Comparison of ENCODE assay signal across 22 cellular contexts in genomic region chr3:182904164-182904563, GRCh38.
DNase-seq lines count a peak whose midpoint lies in the region; ATAC-seq and TF ChIP-seq lines count a peak whose summit lies in the region.
"Had no signal": no experiment of that assay in that cellular context is flagged by ENCODE, and none has a peak within 500 bp of the region (broad histone marks: within the 10 kb centered on the region; RNA-seq: fewer than 3 reads in every experiment).

No MANE protein-coding gene starts in this region.

- no peaks in the 10 kb centered on the region for H3K79me1 ChIP-seq in trophoblast cell (ENCODE audit: low read length)

- no peak overlapping the region for H3K4me3 Mint-ChIP-seq in activated CD4-positive, alpha-beta T cell treated with anti-CD3 and anti-CD28 coated beads for 36 hours
- H3K4me3 Mint-ChIP-seq in endothelial cell (ENCODE audit: unreplicated experiment), result no peak overlapping the region
- H3K4me3 Mint-ChIP-seq: activated CD4-positive, alpha-beta T cell treated with anti-CD3 and anti-CD28 coated beads, Interleukin-2, amount 10 ng/mL, durations not matched to agents 7 days and 5 days; CD4-positive, alpha-beta memory T cell; nephron had no signal

- H3K4ac ChIP-seq in trophoblast cell (ENCODE audit: low read depth, low read length), result no peak overlapping the region

- no peaks in the 10 kb centered on the region for H4K20me1 ChIP-seq in SK-N-SH (ENCODE audit: insufficient read depth)

- ATAC-seq in activated CD4-positive, alpha-beta T cell treated with anti-CD3 and anti-CD28 coated beads for 36 hours, result peak; percentile 23
- ATAC-seq in GM18519 (IDR thresholded peaks at IDR 0.05; ENCODE audit: low FRiP score, unreplicated experiment), result no peak
- ATAC-seq in HG02870 (IDR thresholded peaks at IDR 0.05; ENCODE audit: unreplicated experiment), result no peak
- ATAC-seq: heart left ventricle had no signal

- H3K9me3 ChIP-seq in SK-N-SH (no peaks in the 10 kb centered on the region), trophoblast cell (ENCODE audit: insufficient read depth, low read depth, low read length) (peaks cover 3% of the 10 kb centered on the region)
- H3K9me3 ChIP-seq: breast epithelium, heart left ventricle, stomach, uterus had no signal

- no peak overlapping the region for H3K27ac ChIP-seq in SK-N-SH (ENCODE audit: low read depth in 2 of 2, low read length in 1 of 2)
- H3K27ac ChIP-seq in trophoblast cell (ENCODE audit: low read depth, low read length), result no peak overlapping the region
- H3K27ac ChIP-seq: breast epithelium, heart left ventricle, stomach, uterus had no signal

- no peaks in the 10 kb centered on the region for H3K9me2 ChIP-seq in SK-N-SH

- H3K4me2 ChIP-seq in SK-N-SH (no peak overlapping the region), trophoblast cell (ENCODE audit: low read length) (no peak overlapping the region)

- intact Hi-C loops in activated CD4-positive, alpha-beta T cell treated with anti-CD3 and anti-CD28 coated beads for 36 hours (cut with DNase I, micrococcal nuclease), result loop anchor here in 1 of 2 experiments (10.0 kb wide), 1 partner anchor 189 kb away; no protein-coding TSS in a partner anchor

- H2BK5ac ChIP-seq in trophoblast cell (ENCODE audit: low read depth, low read length, poor library complexity), result no peak overlapping the region

- no peak overlapping the region for H4K12ac ChIP-seq in trophoblast cell (ENCODE audit: low read depth, low read length)

- H3K23ac ChIP-seq in trophoblast cell (ENCODE audit: low read length), result no peak overlapping the region

- H3K14ac ChIP-seq in trophoblast cell (ENCODE audit: low read length), result no peak overlapping the region

- peaks cover 44 to 65% of the 10 kb centered on the region in 2 experiments for H3K36me3 ChIP-seq in SK-N-SH (replicated peaks in 1 of 2; ENCODE audit: control insufficient read depth in 1 of 2, insufficient read depth in 2 of 2, low read length in 1 of 2)
- peaks cover 3 to 4% of the 10 kb centered on the region in 2 experiments for H3K36me3 ChIP-seq in trophoblast cell (ENCODE audit: control insufficient read depth in 1 of 2, insufficient read depth in 2 of 2, low read length in 2 of 2)
- H3K36me3 ChIP-seq: breast epithelium, uterus had no signal

- no peak overlapping the region for H2AK5ac ChIP-seq in trophoblast cell (ENCODE audit: low read length)

- H3K9ac ChIP-seq in SK-N-SH, result no peak overlapping the region
- H3K9ac ChIP-seq in trophoblast cell (ENCODE audit: low read length), result peak overlapping the region; percentile 63

- DNase-seq in activated CD4-positive, alpha-beta T cell treated with anti-CD3 and anti-CD28 coated beads for 36 hours, result no peak
- DNase-seq in activated CD4-positive, alpha-beta T cell treated with anti-CD3 and anti-CD28 coated beads for 1 hour, result no peak
- no peak for DNase-seq in SK-N-SH
- DNase-seq in endothelial cell (ENCODE audit: low spot score), result no peak
- DNase-seq in trophoblast cell, result no peak
- DNase-seq in NCI-H526 (lab: John Stamatoyannopoulos, UW), result no peak
- DNase-seq: activated CD4-positive, alpha-beta T cell treated with anti-CD3 and anti-CD28 coated beads, Interleukin-2, amount 10 ng/mL, durations not matched to agents 7 days and 5 days; activated naive CD4-positive, alpha-beta T cell treated with anti-CD3 and anti-CD28 coated beads, Interleukin-2, amount 50 U/mL, for 16 hours; CD4-positive, alpha-beta memory T cell; DMS79; dorsolateral prefrontal cortex; heart left ventricle; mammary epithelial cell; NCI-H187; OCI-M1; retina; stomach; uterus had no signal

- no peak overlapping the region for H3K18ac ChIP-seq in trophoblast cell (ENCODE audit: low read length)

- no peak overlapping the region for H2BK120ac ChIP-seq in trophoblast cell (ENCODE audit: insufficient read depth, low read length, poor library complexity)

- TF ChIP-seq EP300 in SK-N-SH (IDR thresholded peaks at IDR 0.05; ENCODE audit: borderline replicate concordance in 1 of 2, low read depth in 1 of 2, low read length in 1 of 2), result no peak

- no peak overlapping the region for H4K91ac ChIP-seq in trophoblast cell (ENCODE audit: low read depth, low read length)

- H3K27me3 ChIP-seq in SK-N-SH (ENCODE audit: insufficient read depth) (no peaks in the 10 kb centered on the region), trophoblast cell (ENCODE audit: insufficient read depth, low read length) (no peaks in the 10 kb centered on the region)
- H3K27me3 ChIP-seq: breast epithelium, dorsolateral prefrontal cortex, heart left ventricle, stomach, uterus had no signal

- H3K4me1 Mint-ChIP-seq in activated CD4-positive, alpha-beta T cell treated with anti-CD3 and anti-CD28 coated beads for 36 hours, result peaks cover 2% of the 10 kb centered on the region
- peaks cover 6% of the 10 kb centered on the region for H3K4me1 Mint-ChIP-seq in endothelial cell (ENCODE audit: unreplicated experiment)
- H3K4me1 Mint-ChIP-seq: nephron had no signal

- H3K27ac Mint-ChIP-seq in activated CD4-positive, alpha-beta T cell treated with anti-CD3 and anti-CD28 coated beads for 36 hours, result no peak overlapping the region
- H3K27ac Mint-ChIP-seq in endothelial cell (ENCODE audit: unreplicated experiment), result no peak overlapping the region
- H3K27ac Mint-ChIP-seq: nephron had no signal

- H3K36me3 Mint-ChIP-seq in activated CD4-positive, alpha-beta T cell treated with anti-CD3 and anti-CD28 coated beads for 36 hours (ENCODE audit: low read depth), result peaks cover 19% of the 10 kb centered on the region
- peaks cover 4% of the 10 kb centered on the region for H3K36me3 Mint-ChIP-seq in endothelial cell (ENCODE audit: low read depth, unreplicated experiment)

- H3F3A ChIP-seq in SK-N-SH (replicated peaks; ENCODE audit: insufficient read depth), result peaks cover 3% of the 10 kb centered on the region

- H3K4me1 ChIP-seq in SK-N-SH (ENCODE audit: control insufficient read depth in 1 of 2, insufficient read depth in 2 of 2, low read depth in 1 of 2, low read length in 1 of 2) (no peaks in the 10 kb centered on the region), trophoblast cell (ENCODE audit: control insufficient read depth in 1 of 2, insufficient read depth in 2 of 2, low read length in 2 of 2) (no peaks in the 10 kb centered on the region)
- H3K4me1 ChIP-seq: breast epithelium, heart left ventricle, stomach, uterus had no signal

- POLR2A ChIA-PET in activated CD4-positive, alpha-beta T cell treated with anti-CD3 and anti-CD28 coated beads for 36 hours (lab: Charles Lee), result no interaction called here
- POLR2A ChIA-PET in SK-N-SH (lab: Yijun Ruan, JAX), result no interaction called here

- no peaks in the 10 kb centered on the region for H3K9me3 Mint-ChIP-seq in activated CD4-positive, alpha-beta T cell treated with anti-CD3 and anti-CD28 coated beads for 36 hours (ENCODE audit: low read depth)
- H3K9me3 Mint-ChIP-seq in endothelial cell (ENCODE audit: unreplicated experiment), result no peaks in the 10 kb centered on the region
- H3K9me3 Mint-ChIP-seq: activated CD4-positive, alpha-beta T cell treated with anti-CD3 and anti-CD28 coated beads, Interleukin-2, amount 10 ng/mL, durations not matched to agents 7 days and 5 days; CD4-positive, alpha-beta memory T cell; nephron had no signal

- no peaks in the 10 kb centered on the region for H3K27me3 Mint-ChIP-seq in activated CD4-positive, alpha-beta T cell treated with anti-CD3 and anti-CD28 coated beads for 36 hours
- H3K27me3 Mint-ChIP-seq in endothelial cell (ENCODE audit: unreplicated experiment), result no peaks in the 10 kb centered on the region
- H3K27me3 Mint-ChIP-seq: activated CD4-positive, alpha-beta T cell treated with anti-CD3 and anti-CD28 coated beads, Interleukin-2, amount 10 ng/mL, durations not matched to agents 7 days and 5 days; CD4-positive, alpha-beta memory T cell had no signal

- H2AFZ ChIP-seq in SK-N-SH (ENCODE audit: low read depth) (no peak overlapping the region), trophoblast cell (ENCODE audit: insufficient read depth, low read length, poor library complexity) (no peak overlapping the region)

- H4K8ac ChIP-seq in trophoblast cell (ENCODE audit: low read depth, low read length), result no peak overlapping the region

- TF ChIP-seq CTCF in SK-N-SH (IDR thresholded peaks at IDR 0.05) (peak; percentile 28), endothelial cell (IDR thresholded peaks at IDR 0.05; ENCODE audit: unreplicated experiment) (peak; percentile 38)

- CTCF ChIA-PET in activated CD4-positive, alpha-beta T cell treated with anti-CD3 and anti-CD28 coated beads for 36 hours (lab: Charles Lee), result interaction anchor here (0.7 to 1.1 kb wide), 2 partner anchors 9 to 13 kb away, joined by 3 read pairs; no protein-coding TSS in a partner anchor
- CTCF ChIA-PET in SK-N-SH (lab: Yijun Ruan, JAX), result interaction anchor here (1.1 to 1.5 kb wide), 2 partner anchors 9 to 13 kb away, joined by 4 read pairs; no protein-coding TSS in a partner anchor

- no peak for TF ChIP-seq RAD21 in SK-N-SH (IDR thresholded peaks at IDR 0.05; ENCODE audit: low read length)

- H3K4me3 ChIP-seq in SK-N-SH (ENCODE audit: low read depth in 2 of 2, low read length in 1 of 2) (no peak overlapping the region), trophoblast cell (ENCODE audit: low read depth, low read length) (no peak overlapping the region)
- H3K4me3 ChIP-seq: breast epithelium, dorsolateral prefrontal cortex, heart left ventricle, stomach, uterus had no signal

- 98% methylated on average over 3 of the region's 3 CpGs for WGBS in SK-N-SH (ENCODE audit: low lambda C conversion rate)
- no CpG with 5 or more reads among the region's 3 CpGs for WGBS in trophoblast cell (ENCODE audit: extremely low coverage, insufficient coverage, insufficient read length)

- H2BK12ac ChIP-seq in trophoblast cell (ENCODE audit: low read length), result no peak overlapping the region

- no peaks in the 10 kb centered on the region for H3K79me2 ChIP-seq in SK-N-SH (ENCODE audit: insufficient read depth)
- no peaks in the 10 kb centered on the region for H3K79me2 ChIP-seq in trophoblast cell (ENCODE audit: control insufficient read depth, insufficient read depth, low read length, poor library complexity)

TF ChIP-seq in SK-N-SH, 30 proteins besides CTCF, POLR2A, EP300 and RAD21:
- no peak for TF ChIP-seq PBX3 (IDR thresholded peaks at IDR 0.05)
- TF ChIP-seq FOSL2 (IDR thresholded peaks at IDR 0.05; ENCODE audit: borderline replicate concordance, low read depth), result no peak
